ENCODE assay signal across 1 cellular context in the genomic region with DNA sequence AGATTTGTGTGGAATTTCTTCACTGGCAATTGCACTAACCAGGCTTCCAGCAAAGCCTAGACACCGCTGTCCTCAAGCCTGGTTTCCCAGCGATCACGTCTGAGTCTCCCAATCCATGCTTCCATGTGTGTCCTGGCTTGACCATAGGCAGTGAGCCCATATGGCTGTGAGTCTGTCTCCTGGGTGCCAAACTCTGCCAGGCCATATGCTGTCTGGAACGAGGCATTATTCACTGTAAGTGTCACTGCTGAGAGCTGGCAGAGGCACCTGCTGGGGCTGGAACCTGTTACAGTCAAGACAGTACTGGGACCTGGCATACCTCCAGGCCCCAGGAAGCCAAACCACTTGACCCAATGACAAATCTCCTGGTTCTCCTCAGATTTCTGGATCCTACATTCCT.
TF ChIP-seq lines count a peak whose summit lies in the region.

No MANE protein-coding gene starts in this region.

TF ChIP-seq in SK-N-SH treated with all-trans-retinoic acid at 6 μM for 48 hours, 23 proteins besides CTCF, POLR2A, EP300 and RAD21 (continued from another document):
- TF ChIP-seq, protein P1, sequence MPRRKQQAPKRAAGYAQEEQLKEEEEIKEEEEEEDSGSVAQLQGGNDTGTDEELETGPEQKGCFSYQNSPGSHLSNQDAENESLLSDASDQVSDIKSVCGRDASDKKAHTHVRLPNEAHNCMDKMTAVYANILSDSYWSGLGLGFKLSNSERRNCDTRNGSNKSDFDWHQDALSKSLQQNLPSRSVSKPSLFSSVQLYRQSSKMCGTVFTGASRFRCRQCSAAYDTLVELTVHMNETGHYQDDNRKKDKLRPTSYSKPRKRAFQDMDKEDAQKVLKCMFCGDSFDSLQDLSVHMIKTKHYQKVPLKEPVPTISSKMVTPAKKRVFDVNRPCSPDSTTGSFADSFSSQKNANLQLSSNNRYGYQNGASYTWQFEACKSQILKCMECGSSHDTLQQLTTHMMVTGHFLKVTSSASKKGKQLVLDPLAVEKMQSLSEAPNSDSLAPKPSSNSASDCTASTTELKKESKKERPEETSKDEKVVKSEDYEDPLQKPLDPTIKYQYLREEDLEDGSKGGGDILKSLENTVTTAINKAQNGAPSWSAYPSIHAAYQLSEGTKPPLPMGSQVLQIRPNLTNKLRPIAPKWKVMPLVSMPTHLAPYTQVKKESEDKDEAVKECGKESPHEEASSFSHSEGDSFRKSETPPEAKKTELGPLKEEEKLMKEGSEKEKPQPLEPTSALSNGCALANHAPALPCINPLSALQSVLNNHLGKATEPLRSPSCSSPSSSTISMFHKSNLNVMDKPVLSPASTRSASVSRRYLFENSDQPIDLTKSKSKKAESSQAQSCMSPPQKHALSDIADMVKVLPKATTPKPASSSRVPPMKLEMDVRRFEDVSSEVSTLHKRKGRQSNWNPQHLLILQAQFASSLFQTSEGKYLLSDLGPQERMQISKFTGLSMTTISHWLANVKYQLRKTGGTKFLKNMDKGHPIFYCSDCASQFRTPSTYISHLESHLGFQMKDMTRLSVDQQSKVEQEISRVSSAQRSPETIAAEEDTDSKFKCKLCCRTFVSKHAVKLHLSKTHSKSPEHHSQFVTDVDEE (CRISPR knock-in tag; IDR thresholded peaks at IDR 0.05) = no peak
- TF ChIP-seq TOX (CRISPR knock-in tag; IDR thresholded peaks at IDR 0.05; ENCODE audit: borderline replicate concordance) = no peak
- no peak for TF ChIP-seq PATZ1 (CRISPR knock-in tag; IDR thresholded peaks at IDR 0.05; ENCODE audit: borderline replicate concordance)
